ENCODE assay signal across 12 cellular contexts in the genomic region with DNA sequence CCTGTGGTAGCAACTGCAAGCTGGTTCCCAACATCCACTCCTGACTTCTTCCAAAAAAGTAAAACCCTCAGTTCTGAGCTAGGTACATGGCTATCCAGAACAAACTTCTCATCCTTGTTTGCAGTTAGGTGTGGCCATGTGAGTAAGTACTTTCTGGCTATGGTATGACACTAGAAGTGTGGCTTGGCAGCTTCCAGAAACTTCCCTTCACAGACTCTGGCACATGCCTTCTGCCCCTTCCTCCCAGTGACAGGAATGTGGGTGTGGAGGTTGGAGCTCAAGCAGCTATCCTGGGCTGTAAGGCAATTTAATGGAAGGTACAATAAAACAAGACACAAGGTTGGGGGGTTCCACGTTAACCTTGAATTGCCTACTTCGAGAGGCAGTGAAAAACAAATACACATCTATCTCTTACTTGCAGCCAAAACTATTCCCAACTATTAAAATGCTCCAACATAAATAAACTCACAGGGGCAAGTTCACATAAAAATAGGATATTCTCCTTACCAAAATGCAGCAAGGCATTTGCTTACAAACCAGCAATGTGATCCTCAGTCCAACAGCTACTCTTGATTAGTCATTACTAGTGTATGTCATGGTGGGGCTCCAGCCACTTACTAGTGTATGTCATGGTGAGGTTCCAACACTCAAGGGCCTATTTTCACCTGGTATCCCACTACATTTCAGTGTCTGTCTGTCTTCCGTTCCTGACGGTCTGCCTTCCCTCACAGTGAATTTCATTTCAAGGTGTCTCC. TPM values are rescaled to one million over a fixed set of nuclear protein-coding genes. Genes with fewer than 3 reads are reported as not detected.
DNase-seq lines count a peak whose midpoint lies in the region; ATAC-seq and TF ChIP-seq lines count a peak whose summit lies in the region.
"Had no signal": no experiment of that assay in that cellular context is flagged by ENCODE, and none has a peak within 500 bp of the region (broad histone marks: within the 10 kb centered on the region; RNA-seq: fewer than 3 reads in every experiment).

No MANE protein-coding gene starts in this region.

- no peaks in the 10 kb centered on the region for H3K9me3 Mint-ChIP-seq in activated CD4-positive, alpha-beta memory T cell treated with anti-CD3 and anti-CD28 coated beads, Interleukin-2, amount 10 ng/mL, durations not matched to agents 7 days and 5 days
- H3K9me3 Mint-ChIP-seq in nephron progenitor cell = no peaks in the 10 kb centered on the region

- peaks cover 74% of the 10 kb centered on the region for H3K36me3 Mint-ChIP-seq in activated CD4-positive, alpha-beta memory T cell treated with anti-CD3 and anti-CD28 coated beads, Interleukin-2, amount 10 ng/mL, durations not matched to agents 7 days and 5 days (ENCODE audit: low read depth)
- peaks cover 45% of the 10 kb centered on the region for H3K36me3 Mint-ChIP-seq in nephron progenitor cell (ENCODE audit: low read depth)

- H3K4me3 Mint-ChIP-seq in activated CD4-positive, alpha-beta memory T cell treated with anti-CD3 and anti-CD28 coated beads, Interleukin-2, amount 10 ng/mL, durations not matched to agents 7 days and 5 days = no peak overlapping the region
- no peak overlapping the region for H3K4me3 Mint-ChIP-seq in nephron progenitor cell

- no peak for ATAC-seq in HG03196 (IDR thresholded peaks at IDR 0.05; ENCODE audit: unreplicated experiment)
- ATAC-seq: Right ventricle myocardium inferior had no signal

- POLR2A ChIA-PET in HEK293 (lab: Yijun Ruan, JAX) = interaction anchor here (0.6 to 4.4 kb wide), 4 partner anchors 27 to 156 kb away, joined by 3 to 63 read pairs (median 5); partner anchors contain the start of genes IRGQ and ZNF576
- POLR2A ChIA-PET in activated CD4-positive, alpha-beta memory T cell treated with anti-CD3 and anti-CD28 coated beads, Interleukin-2, amount 10 ng/mL, durations not matched to agents 7 days and 5 days (lab: Charles Lee) = interaction anchor here (0.7 to 8.2 kb wide), 3 partner anchors 8 to 27 kb away, joined by 3 to 259 read pairs (median 149); partner anchors contain the start of gene KCNN4

- H3K27ac ChIP-seq in HEK293 (ENCODE audit: extremely low read depth, low read depth, low read length) = peak overlapping the region; percentile 35; the same call in 1 of the 2 replicates

- peak overlapping the region; percentile 99 for H3K27ac Mint-ChIP-seq in activated CD4-positive, alpha-beta memory T cell treated with anti-CD3 and anti-CD28 coated beads, Interleukin-2, amount 10 ng/mL, durations not matched to agents 7 days and 5 days
- peak overlapping the region; percentile 64 for H3K27ac Mint-ChIP-seq in nephron progenitor cell

- H3K9me3 ChIP-seq in HEK293 (ENCODE audit: control insufficient read depth, insufficient read depth, low read depth, low read length) = no peaks in the 10 kb centered on the region

- H3K4me3 ChIP-seq in HEK293 (ENCODE audit: low read depth, low read length) = no peak overlapping the region
- H3K4me3 ChIP-seq: hepatocyte had no signal

- TF ChIP-seq CTCF in HEK293 (tag by site-specific recombination; IDR thresholded peaks at IDR 0.05) (no peak), nephron progenitor cell (IDR thresholded peaks at IDR 0.05) (no peak)

- DNase-seq in activated CD4-positive, alpha-beta memory T cell treated with anti-CD3 and anti-CD28 coated beads, Interleukin-2, amount 10 ng/mL, durations not matched to agents 7 days and 5 days = no peak
- DNase-seq in nephron progenitor cell (no peak), T-helper 9 cell (no peak)
- DNase-seq in activated CD4-positive, alpha-beta T cell treated with anti-CD3 and anti-CD28 coated beads, Interleukin-2, amount 50 U/mL, for 1 hour = no peak
- DNase-seq: NCI-H187 treated with DMSO at 0.1 percent for 48 hours had no signal

- peaks cover 24% of the 10 kb centered on the region for H3K4me1 ChIP-seq in HEK293 (ENCODE audit: control insufficient read depth, insufficient read depth, low read length)

- H3K27me3 Mint-ChIP-seq in activated CD4-positive, alpha-beta memory T cell treated with anti-CD3 and anti-CD28 coated beads, Interleukin-2, amount 10 ng/mL, durations not matched to agents 7 days and 5 days = no peaks in the 10 kb centered on the region
- peaks cover 2% of the 10 kb centered on the region for H3K27me3 Mint-ChIP-seq in nephron progenitor cell (ENCODE audit: low read depth, poor library complexity)

- CTCF ChIA-PET in HEK293 (lab: Yijun Ruan, JAX) = interaction anchor here (0.6 to 9.0 kb wide), 11 partner anchors 9 to 270 kb away, joined by 3 to 151 read pairs (median 6); no protein-coding TSS in a partner anchor
- CTCF ChIA-PET in activated CD4-positive, alpha-beta memory T cell treated with anti-CD3 and anti-CD28 coated beads, Interleukin-2, amount 10 ng/mL, durations not matched to agents 7 days and 5 days (lab: Charles Lee) = interaction anchor here (0.5 to 8.5 kb wide), 6 partner anchors 15 to 250 kb away, joined by 3 to 111 read pairs (median 3); partner anchors contain the start of gene KCNN4

- peaks cover 57 to 67% of the 10 kb centered on the region in 2 experiments for H3K36me3 ChIP-seq in HEK293 (ENCODE audit: control insufficient read depth in 2 of 2, insufficient read depth in 1 of 2, low read length in 2 of 2)

- peaks cover 61% of the 10 kb centered on the region for H3K4me1 Mint-ChIP-seq in activated CD4-positive, alpha-beta memory T cell treated with anti-CD3 and anti-CD28 coated beads, Interleukin-2, amount 10 ng/mL, durations not matched to agents 7 days and 5 days
- H3K4me1 Mint-ChIP-seq in nephron progenitor cell = peaks cover 46% of the 10 kb centered on the region

TF ChIP-seq in HEK293, 187 proteins besides CTCF, POLR2A, EP300 and RAD21:
- peak; percentile 62; the same call in 1 of the 2 replicates for TF ChIP-seq ZNF394 (tag by site-specific recombination; IDR thresholded peaks at IDR 0.05; ENCODE audit: borderline replicate concordance)
- TF ChIP-seq ZNF621 (tag by site-specific recombination; IDR thresholded peaks at IDR 0.05) = no peak
- 0 out of 2 replicates have a peak, but pooled peaks have one; percentile 21 for TF ChIP-seq ZNF449 (tag by site-specific recombination; IDR thresholded peaks at IDR 0.05)
- TF ChIP-seq ZSCAN23 (tag by site-specific recombination; IDR thresholded peaks at IDR 0.05) = no peak

RNA-seq across cellular contexts. Expression of gene SMG9, which starts 3.1 kb away (rescaled TPM):
- total RNA-seq in activated CD4-positive, alpha-beta memory T cell treated with anti-CD3 and anti-CD28 coated beads, Interleukin-2, amount 10 ng/mL, durations not matched to agents 7 days and 5 days = 10 to 100 TPM; 58.1 to 64.6 TPM

RNA-seq across cellular contexts. Expression of gene KCNN4, which starts 29.1 kb away (rescaled TPM):
- total RNA-seq in activated CD4-positive, alpha-beta memory T cell treated with anti-CD3 and anti-CD28 coated beads, Interleukin-2, amount 10 ng/mL, durations not matched to agents 7 days and 5 days = 10 to 100 TPM; 71.7 to 72.3 TPM

RNA-seq across cellular contexts. Expression of gene IRGC, which starts 35.8 kb away (rescaled TPM):
- not detected for total RNA-seq in activated CD4-positive, alpha-beta memory T cell treated with anti-CD3 and anti-CD28 coated beads, Interleukin-2, amount 10 ng/mL, durations not matched to agents 7 days and 5 days
- total RNA-seq: activated CD8-positive, alpha-beta memory T cell treated with anti-CD3 and anti-CD28 coated beads for 36 hours; hepatocyte; mucosa of gallbladder; Right ventricle myocardium inferior; temporal lobe had no signal

RNA-seq across cellular contexts. Expression of gene LYPD5, which starts 50.6 kb away (rescaled TPM):
- under 1 TPM; 0.70 to 0.71 TPM for total RNA-seq in activated CD4-positive, alpha-beta memory T cell treated with anti-CD3 and anti-CD28 coated beads, Interleukin-2, amount 10 ng/mL, durations not matched to agents 7 days and 5 days
